1 cellular context compared by ENCODE assay signal in the genomic region with DNA sequence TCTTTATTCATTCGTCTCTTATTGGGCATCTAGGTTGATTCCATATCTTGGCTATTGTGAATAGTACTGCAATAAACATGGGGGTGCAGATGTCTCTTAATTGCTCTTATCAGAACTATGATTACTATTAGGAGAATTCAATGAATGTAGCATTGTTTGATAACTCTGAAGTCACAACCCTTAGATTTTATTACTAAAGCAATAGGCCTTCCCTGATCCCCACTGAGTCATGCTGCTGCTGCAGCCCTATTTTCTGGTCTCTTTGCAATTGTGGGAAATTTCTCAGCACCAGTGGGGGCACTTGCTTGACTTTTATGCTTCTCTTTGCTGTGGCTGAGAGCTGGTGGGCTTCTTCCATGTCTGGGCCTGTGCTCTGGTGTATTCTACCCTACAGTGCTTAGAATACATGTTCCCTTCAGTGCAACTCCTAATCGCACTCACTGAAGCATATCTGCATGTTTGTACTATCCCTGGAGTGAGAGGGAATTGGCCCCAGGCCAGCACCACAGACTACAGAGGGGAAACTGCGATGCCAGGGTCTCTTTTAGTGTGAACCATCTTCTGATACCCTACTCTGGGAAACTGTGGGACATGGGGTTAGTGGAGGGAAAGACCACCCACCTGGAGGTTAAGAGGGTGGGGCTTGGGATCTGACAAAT.
TF ChIP-seq lines count a peak whose summit lies in the region.

No MANE protein-coding gene starts in this region.

TF ChIP-seq in WTC11, 78 proteins besides CTCF, POLR2A, EP300 and RAD21 (continued from another document):
- TF ChIP-seq, protein P1, sequence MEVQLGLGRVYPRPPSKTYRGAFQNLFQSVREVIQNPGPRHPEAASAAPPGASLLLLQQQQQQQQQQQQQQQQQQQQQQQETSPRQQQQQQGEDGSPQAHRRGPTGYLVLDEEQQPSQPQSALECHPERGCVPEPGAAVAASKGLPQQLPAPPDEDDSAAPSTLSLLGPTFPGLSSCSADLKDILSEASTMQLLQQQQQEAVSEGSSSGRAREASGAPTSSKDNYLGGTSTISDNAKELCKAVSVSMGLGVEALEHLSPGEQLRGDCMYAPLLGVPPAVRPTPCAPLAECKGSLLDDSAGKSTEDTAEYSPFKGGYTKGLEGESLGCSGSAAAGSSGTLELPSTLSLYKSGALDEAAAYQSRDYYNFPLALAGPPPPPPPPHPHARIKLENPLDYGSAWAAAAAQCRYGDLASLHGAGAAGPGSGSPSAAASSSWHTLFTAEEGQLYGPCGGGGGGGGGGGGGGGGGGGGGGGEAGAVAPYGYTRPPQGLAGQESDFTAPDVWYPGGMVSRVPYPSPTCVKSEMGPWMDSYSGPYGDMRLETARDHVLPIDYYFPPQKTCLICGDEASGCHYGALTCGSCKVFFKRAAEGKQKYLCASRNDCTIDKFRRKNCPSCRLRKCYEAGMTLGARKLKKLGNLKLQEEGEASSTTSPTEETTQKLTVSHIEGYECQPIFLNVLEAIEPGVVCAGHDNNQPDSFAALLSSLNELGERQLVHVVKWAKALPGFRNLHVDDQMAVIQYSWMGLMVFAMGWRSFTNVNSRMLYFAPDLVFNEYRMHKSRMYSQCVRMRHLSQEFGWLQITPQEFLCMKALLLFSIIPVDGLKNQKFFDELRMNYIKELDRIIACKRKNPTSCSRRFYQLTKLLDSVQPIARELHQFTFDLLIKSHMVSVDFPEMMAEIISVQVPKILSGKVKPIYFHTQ (CRISPR knock-in tag; IDR thresholded peaks at IDR 0.05), result no peak
- TF ChIP-seq ZNF138 (CRISPR knock-in tag; conservative IDR thresholded peaks at IDR 0.05) (no peak), FOXJ3 (CRISPR knock-in tag; IDR thresholded peaks at IDR 0.05; ENCODE audit: borderline replicate concordance) (no peak), ZNF121 (CRISPR knock-in tag; IDR thresholded peaks at IDR 0.05) (no peak), KAT7 (CRISPR knock-in tag; IDR thresholded peaks at IDR 0.05; ENCODE audit: borderline replicate concordance) (no peak), ZNF416 (CRISPR knock-in tag; IDR thresholded peaks at IDR 0.05) (no peak)
- TF ChIP-seq, protein P2, sequence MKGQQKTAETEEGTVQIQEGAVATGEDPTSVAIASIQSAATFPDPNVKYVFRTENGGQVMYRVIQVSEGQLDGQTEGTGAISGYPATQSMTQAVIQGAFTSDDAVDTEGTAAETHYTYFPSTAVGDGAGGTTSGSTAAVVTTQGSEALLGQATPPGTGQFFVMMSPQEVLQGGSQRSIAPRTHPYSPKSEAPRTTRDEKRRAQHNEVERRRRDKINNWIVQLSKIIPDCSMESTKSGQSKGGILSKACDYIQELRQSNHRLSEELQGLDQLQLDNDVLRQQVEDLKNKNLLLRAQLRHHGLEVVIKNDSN (CRISPR knock-in tag; IDR thresholded peaks at IDR 0.05), result no peak
- TF ChIP-seq, protein P3, sequence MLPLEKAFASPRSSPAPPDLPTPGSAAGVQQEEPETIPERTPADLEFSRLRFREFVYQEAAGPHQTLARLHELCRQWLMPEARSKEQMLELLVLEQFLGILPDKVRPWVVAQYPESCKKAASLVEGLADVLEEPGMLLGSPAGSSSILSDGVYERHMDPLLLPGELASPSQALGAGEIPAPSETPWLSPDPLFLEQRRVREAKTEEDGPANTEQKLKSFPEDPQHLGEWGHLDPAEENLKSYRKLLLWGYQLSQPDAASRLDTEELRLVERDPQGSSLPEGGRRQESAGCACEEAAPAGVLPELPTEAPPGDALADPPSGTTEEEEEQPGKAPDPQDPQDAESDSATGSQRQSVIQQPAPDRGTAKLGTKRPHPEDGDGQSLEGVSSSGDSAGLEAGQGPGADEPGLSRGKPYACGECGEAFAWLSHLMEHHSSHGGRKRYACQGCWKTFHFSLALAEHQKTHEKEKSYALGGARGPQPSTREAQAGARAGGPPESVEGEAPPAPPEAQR (CRISPR knock-in tag; IDR thresholded peaks at IDR 0.05), result no peak
- TF ChIP-seq, protein P4, sequence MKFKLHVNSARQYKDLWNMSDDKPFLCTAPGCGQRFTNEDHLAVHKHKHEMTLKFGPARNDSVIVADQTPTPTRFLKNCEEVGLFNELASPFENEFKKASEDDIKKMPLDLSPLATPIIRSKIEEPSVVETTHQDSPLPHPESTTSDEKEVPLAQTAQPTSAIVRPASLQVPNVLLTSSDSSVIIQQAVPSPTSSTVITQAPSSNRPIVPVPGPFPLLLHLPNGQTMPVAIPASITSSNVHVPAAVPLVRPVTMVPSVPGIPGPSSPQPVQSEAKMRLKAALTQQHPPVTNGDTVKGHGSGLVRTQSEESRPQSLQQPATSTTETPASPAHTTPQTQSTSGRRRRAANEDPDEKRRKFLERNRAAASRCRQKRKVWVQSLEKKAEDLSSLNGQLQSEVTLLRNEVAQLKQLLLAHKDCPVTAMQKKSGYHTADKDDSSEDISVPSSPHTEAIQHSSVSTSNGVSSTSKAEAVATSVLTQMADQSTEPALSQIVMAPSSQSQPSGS (CRISPR knock-in tag; IDR thresholded peaks at IDR 0.05; ENCODE audit: borderline replicate concordance, low read depth), result no peak
- TF ChIP-seq, protein P5, sequence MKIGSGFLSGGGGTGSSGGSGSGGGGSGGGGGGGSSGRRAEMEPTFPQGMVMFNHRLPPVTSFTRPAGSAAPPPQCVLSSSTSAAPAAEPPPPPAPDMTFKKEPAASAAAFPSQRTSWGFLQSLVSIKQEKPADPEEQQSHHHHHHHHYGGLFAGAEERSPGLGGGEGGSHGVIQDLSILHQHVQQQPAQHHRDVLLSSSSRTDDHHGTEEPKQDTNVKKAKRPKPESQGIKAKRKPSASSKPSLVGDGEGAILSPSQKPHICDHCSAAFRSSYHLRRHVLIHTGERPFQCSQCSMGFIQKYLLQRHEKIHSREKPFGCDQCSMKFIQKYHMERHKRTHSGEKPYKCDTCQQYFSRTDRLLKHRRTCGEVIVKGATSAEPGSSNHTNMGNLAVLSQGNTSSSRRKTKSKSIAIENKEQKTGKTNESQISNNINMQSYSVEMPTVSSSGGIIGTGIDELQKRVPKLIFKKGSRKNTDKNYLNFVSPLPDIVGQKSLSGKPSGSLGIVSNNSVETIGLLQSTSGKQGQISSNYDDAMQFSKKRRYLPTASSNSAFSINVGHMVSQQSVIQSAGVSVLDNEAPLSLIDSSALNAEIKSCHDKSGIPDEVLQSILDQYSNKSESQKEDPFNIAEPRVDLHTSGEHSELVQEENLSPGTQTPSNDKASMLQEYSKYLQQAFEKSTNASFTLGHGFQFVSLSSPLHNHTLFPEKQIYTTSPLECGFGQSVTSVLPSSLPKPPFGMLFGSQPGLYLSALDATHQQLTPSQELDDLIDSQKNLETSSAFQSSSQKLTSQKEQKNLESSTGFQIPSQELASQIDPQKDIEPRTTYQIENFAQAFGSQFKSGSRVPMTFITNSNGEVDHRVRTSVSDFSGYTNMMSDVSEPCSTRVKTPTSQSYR (CRISPR knock-in tag; IDR thresholded peaks at IDR 0.05), result no peak
